Comparison of ENCODE assay signal across 8 cellular contexts in genomic region chr6:111805511-111806181, GRCh38.
DNase-seq lines count a peak whose midpoint lies in the region; ATAC-seq and TF ChIP-seq lines count a peak whose summit lies in the region.

No MANE protein-coding gene starts in this region.

- ATAC-seq in GM18858 (IDR thresholded peaks at IDR 0.05; ENCODE audit: unreplicated experiment) (peak; percentile 37), HG02678 (IDR thresholded peaks at IDR 0.05; ENCODE audit: unreplicated experiment) (peak; percentile 59)

- no peak for TF ChIP-seq CTCF in cardiac fibroblast (IDR thresholded peaks at IDR 0.05; ENCODE audit: low read depth, low read length)
- TF ChIP-seq CTCF in coronary artery (IDR thresholded peaks at IDR 0.05), result no peak

- DNase-seq in SK-MEL-5 (ENCODE audit: low read depth, low spot score) (peak; percentile 37), cardiac fibroblast (ENCODE audit: low read depth in 2 of 2) (peak; percentile 58 to 69), HUDEP-2 (lab: John Stamatoyannopoulos, UW; ENCODE audit: unreplicated experiment in 76 of 76) (no peak), NCI-H1105 (lab: John Stamatoyannopoulos, UW) (no peak), coronary artery (ENCODE audit: low spot score) (no peak)

- in situ Hi-C loops in SK-MEL-5 (cut with HindIII; ENCODE audit: low pct_unique_long_range_greater_than_20kb, low sequenced_read_pairs), result no loop called here

- H3K27ac ChIP-seq in skin epidermis (peak overlapping the region in 16 of 21 experiments; percentile 7 to 80 (median 63)), coronary artery (peak overlapping the region in 1 of 2 donors; percentile 3)

- no peak overlapping the region for H3K4me3 ChIP-seq in cardiac fibroblast (replicated peaks in 1 of 2; ENCODE audit: low read depth in 2 of 2, low read length in 2 of 2)
- no peak overlapping the region for H3K4me3 ChIP-seq in skin epidermis
- no peak overlapping the region for H3K4me3 ChIP-seq in coronary artery

Comparison
In these comparisons a context has a peak if more than half of its experiments do, and no peak if none do; other contexts are left out.
1. DNase-seq: peak in SK-MEL-5 (single experiment) and cardiac fibroblast (2 of 2); none in HUDEP-2 (0 of 76), NCI-H1105 (single experiment) and coronary artery (single experiment).